Comparison of ENCODE assay signal across 1 cellular context in genomic region chr6:136990754-136991153, GRCh38.
TF ChIP-seq lines count a peak whose summit lies in the region.

No MANE protein-coding gene starts in this region.

TF ChIP-seq in H1, 55 proteins besides CTCF, POLR2A, EP300 and RAD21:
- TF ChIP-seq BCL11A (IDR thresholded peaks at IDR 0.05; ENCODE audit: low read depth in 2 of 2, low read length in 2 of 2) (peak; percentile 25 to 70), USF2 (IDR thresholded peaks at IDR 0.05; ENCODE audit: low read length) (no peak), E2F6 (IDR thresholded peaks at IDR 0.05) (no peak), HDAC2 (IDR thresholded peaks at IDR 0.05; ENCODE audit: borderline replicate concordance in 1 of 2, low read depth in 2 of 2, low read length in 2 of 2) (0 out of 4 replicates have a peak, but pooled peaks of 1 of the 2 experiments have one; percentile 26), TEAD4 (IDR thresholded peaks at IDR 0.05; ENCODE audit: low read depth, low read length) (peak; percentile 77; the same call in 1 of the 2 replicates), FOSL1 (IDR thresholded peaks at IDR 0.05; ENCODE audit: insufficient read depth, low read depth, low read length) (no peak), TAF7 (optimal IDR thresholded peaks at IDR 0.05; ENCODE audit: borderline replicate concordance, low read depth, low read length) (no peak), CBX8 (IDR thresholded peaks at IDR 0.05; ENCODE audit: borderline replicate concordance, low read depth, low read length) (no peak), NANOG (IDR thresholded peaks at IDR 0.05; ENCODE audit: insufficient read depth, low read depth, low read length, poor library complexity, severe bottlenecking) (peak; percentile 84), CHD7 (IDR thresholded peaks at IDR 0.05; ENCODE audit: insufficient replicate concordance, low read length) (peak; percentile 31), SIX5 (IDR thresholded peaks at IDR 0.05; ENCODE audit: low read depth, low read length) (no peak), SIN3A (conservative IDR thresholded peaks at IDR 0.05 in 1 of 2, IDR thresholded peaks at IDR 0.05 in 1 of 2; ENCODE audit: low read depth in 1 of 2, low read length in 2 of 2) (no peak), GTF2F1 (IDR thresholded peaks at IDR 0.05; ENCODE audit: borderline replicate concordance, low read depth, low read length) (no peak)
